Comparison of ENCODE assay signal across 11 cellular contexts in genomic region chr4:141158219-141158618, GRCh38. TPM values are rescaled to one million over a fixed set of nuclear protein-coding genes. Genes with fewer than 3 reads are reported as not detected.
A peak's percentile ranks its signal among the peaks of the same experiment; 100 is the strongest.
DNase-seq lines count a peak whose midpoint lies in the region; ATAC-seq, FAIRE-seq and TF ChIP-seq lines count a peak whose summit lies in the region.
"Had no signal": no experiment of that assay in that cellular context is flagged by ENCODE, and none has a peak within 500 bp of the region (broad histone marks: within the 10 kb centered on the region; RNA-seq: fewer than 3 reads in every experiment).

No MANE protein-coding gene starts in this region.

- POLR2A ChIA-PET in naive thymus-derived CD8-positive, alpha-beta T cell (lab: Charles Lee), result no interaction called here

- no peak overlapping the region for H3K4me3 ChIP-seq in bronchial epithelial cell (ENCODE audit: low read depth, low read length)
- H3K4me3 ChIP-seq: BLaER1 treated with 17β-estradiol and CSF1 and Interleukin-3, amounts not matched to agents 10 nM and 100 nM had no signal

- no peak overlapping the region for H3K27ac Mint-ChIP-seq in naive thymus-derived CD8-positive, alpha-beta T cell

- no peaks in the 10 kb centered on the region for H3K36me3 ChIP-seq in bronchial epithelial cell (ENCODE audit: control insufficient read depth, insufficient read depth, low read length)
- H3K36me3 ChIP-seq: BLaER1 treated with 17β-estradiol and CSF1 and Interleukin-3, amounts not matched to agents 10 nM and 100 nM; neutrophil had no signal

- no peaks in the 10 kb centered on the region for H3K27me3 ChIP-seq in bronchial epithelial cell (ENCODE audit: control insufficient read depth, insufficient read depth, low read length)
- H3K27me3 ChIP-seq: BLaER1 treated with 17β-estradiol and CSF1 and Interleukin-3, amounts not matched to agents 10 nM and 100 nM; neutrophil had no signal

- DNase-seq in NCI-H1436 (lab: John Stamatoyannopoulos, UW) (peak; percentile 0), NCI-H1436 treated with DMSO at 0.1 percent for 48 hours (lab: John Stamatoyannopoulos, UW) (no peak), NCI-H1694 (lab: John Stamatoyannopoulos, UW) (peak; percentile 19), bronchial epithelial cell (ENCODE audit: low read depth) (peak; percentile 33), myocyte (ENCODE audit: low read depth) (peak; percentile 60), NCI-H226 (no peak)
- DNase-seq in naive thymus-derived CD8-positive, alpha-beta T cell, result no peak

- H3K27me3 Mint-ChIP-seq in naive thymus-derived CD8-positive, alpha-beta T cell, result peaks cover 6 to 23% (median 15%) of the 10 kb centered on the region in 5 donors

- peak; percentile 37 for TF ChIP-seq CTCF in bronchial epithelial cell (IDR thresholded peaks at IDR 0.05; ENCODE audit: insufficient read depth, low read length, severe bottlenecking)

- no peak overlapping the region for H3K4me3 Mint-ChIP-seq in naive thymus-derived CD8-positive, alpha-beta T cell

- no peak for FAIRE-seq in bronchial epithelial cell (lab: Jason Lieb, UNC)

- H3K4me1 Mint-ChIP-seq in naive thymus-derived CD8-positive, alpha-beta T cell, result no peaks in the 10 kb centered on the region

- peaks cover 0 to 7% (median 0%) of the 10 kb centered on the region in 3 donors for H3K36me3 Mint-ChIP-seq in naive thymus-derived CD8-positive, alpha-beta T cell

- H3K9me3 Mint-ChIP-seq in naive thymus-derived CD8-positive, alpha-beta T cell, result peaks cover 0 to 7% (median 0%) of the 10 kb centered on the region in 9 donors

- no peak for ATAC-seq in HG03469 (IDR thresholded peaks at IDR 0.05; ENCODE audit: unreplicated experiment)
- ATAC-seq in naive thymus-derived CD8-positive, alpha-beta T cell, result no peak

RNA-seq across cellular contexts. Expression of gene RNF150, which starts 24.9 kb away (rescaled TPM):
- total RNA-seq in bronchial epithelial cell (under 0.01 and 0.13 TPM in 2 replicates), myocyte (1.5 and 4.4 TPM in 2 replicates)
- polyA plus RNA-seq in myocyte (2012), result 5.2 TPM
- total RNA-seq in naive thymus-derived CD8-positive, alpha-beta T cell, result not detected
- not detected for polyA plus RNA-seq in naive thymus-derived CD8-positive, alpha-beta T cell
- total RNA-seq: T-helper 2 cell treated with Interferon-gamma antibody and Interleukin-4, amounts not matched to agents 100 ng/mL and 5 ng/mL, for 36 hours had no signal

Comparison
In these comparisons a context has a peak if more than half of its experiments do, and no peak if none do; other contexts are left out.
1. DNase-seq: peak in NCI-H1436 (single experiment), NCI-H1694 (single experiment), bronchial epithelial cell (single experiment) and myocyte (single experiment); none in NCI-H1436 treated with DMSO at 0.1 percent for 48 hours (single experiment), NCI-H226 (single experiment) and naive thymus-derived CD8-positive, alpha-beta T cell (0 of 10).